ENCODE assay signal across 19 cellular contexts in genomic region chr13:33884506-33885221, GRCh38.
"Had no signal": no experiment of that assay in that cellular context is flagged by ENCODE, and none has a peak within 500 bp of the region (broad histone marks: within the 10 kb centered on the region; RNA-seq: fewer than 3 reads in every experiment).

No MANE protein-coding gene starts in this region.

- H3K4me1 Mint-ChIP-seq: activated naive CD4-positive, alpha-beta T cell treated with anti-CD3 and anti-CD28 coated beads, Interleukin-2, amount 50 U/mL, for 24 hours; stimulated activated naive B cell treated with anti-CD40 and anti-IgM and Interleukin-4, amounts not matched to agents 10 μg/mL and 1 μg/mL and 100 μg/mL, for 72 hours had no signal

- H3K9me3 Mint-ChIP-seq: activated naive CD4-positive, alpha-beta T cell treated with anti-CD3 and anti-CD28 coated beads, Interleukin-2, amount 50 U/mL, for 24 hours; dendritic cell treated with granulocyte-macrophage colony-stimulating factor and Interleukin-4, amounts not matched to agents 40 ng/mL and 50 ng/mL, for 4 days had no signal

- H3K9ac ChIP-seq: parathyroid adenoma had no signal

- H3K79me2 ChIP-seq: parathyroid adenoma had no signal

- DNase-seq: activated CD4-positive, CD25-positive, alpha-beta regulatory T cell treated with anti-CD3 and anti-CD28 coated beads, Interleukin-2, amount 50 U/mL, for 72 hours; activated gamma-delta T cell; activated T-cell treated with anti-CD3 and anti-CD28 coated beads, Interleukin-2, amount 50 U/mL, for 72 hours; effector CD8-positive, alpha-beta T cell; heart left ventricle; kidney; left lung; mammary epithelial cell; spleen; stimulated activated naive B cell treated with anti-CD40 and anti-IgM and Interleukin-4, amounts not matched to agents 10 μg/mL and 1 μg/mL and 100 μg/mL, for 72 hours; T-helper 2 cell had no signal

- H3K36me3 ChIP-seq: breast epithelium, esophagus muscularis mucosa, gastroesophageal sphincter, heart left ventricle, left lung, neutrophil, spleen, thoracic aorta had no signal

- H3K9me3 ChIP-seq: breast epithelium, esophagus muscularis mucosa, gastroesophageal sphincter, left lung, neutrophil, thoracic aorta had no signal

- H3K27me3 ChIP-seq: breast epithelium, esophagus muscularis mucosa, gastroesophageal sphincter, heart left ventricle, left lung, neutrophil, spleen had no signal

- H2AFZ ChIP-seq: parathyroid adenoma had no signal

- H3K27ac Mint-ChIP-seq: activated T-cell treated with anti-CD3 and anti-CD28 coated beads, Interleukin-2, amount 50 U/mL, for 72 hours; dendritic cell treated with granulocyte-macrophage colony-stimulating factor and Interleukin-4, amounts not matched to agents 40 ng/mL and 50 ng/mL, for 4 days; stimulated activated naive B cell treated with anti-CD40 and anti-IgM and Interleukin-4, amounts not matched to agents 10 μg/mL and 1 μg/mL and 100 μg/mL, for 72 hours had no signal

- H3K27ac ChIP-seq: breast epithelium, esophagus muscularis mucosa, gastroesophageal sphincter, heart left ventricle, left lung, neutrophil, parathyroid adenoma, spleen, thoracic aorta had no signal

- H3K4me3 ChIP-seq: breast epithelium, esophagus muscularis mucosa, gastroesophageal sphincter, heart left ventricle, left lung, spleen, thoracic aorta had no signal

- H3K4me3 Mint-ChIP-seq: activated naive CD4-positive, alpha-beta T cell treated with anti-CD3 and anti-CD28 coated beads, Interleukin-2, amount 50 U/mL, for 24 hours; activated T-cell treated with anti-CD3 and anti-CD28 coated beads, Interleukin-2, amount 50 U/mL, for 72 hours; dendritic cell treated with granulocyte-macrophage colony-stimulating factor and Interleukin-4, amounts not matched to agents 40 ng/mL and 50 ng/mL, for 4 days; stimulated activated naive B cell treated with anti-CD40 and anti-IgM and Interleukin-4, amounts not matched to agents 10 μg/mL and 1 μg/mL and 100 μg/mL, for 72 hours had no signal

- H3K4me1 ChIP-seq: breast epithelium, esophagus muscularis mucosa, gastroesophageal sphincter, left lung, parathyroid adenoma, spleen had no signal

- H3K27me3 Mint-ChIP-seq: activated naive CD4-positive, alpha-beta T cell treated with anti-CD3 and anti-CD28 coated beads, Interleukin-2, amount 50 U/mL, for 24 hours; dendritic cell treated with granulocyte-macrophage colony-stimulating factor and Interleukin-4, amounts not matched to agents 40 ng/mL and 50 ng/mL, for 4 days; stimulated activated naive B cell treated with anti-CD40 and anti-IgM and Interleukin-4, amounts not matched to agents 10 μg/mL and 1 μg/mL and 100 μg/mL, for 72 hours had no signal
